Comparison of ENCODE assay signal across 20 cellular contexts in the genomic region with DNA sequence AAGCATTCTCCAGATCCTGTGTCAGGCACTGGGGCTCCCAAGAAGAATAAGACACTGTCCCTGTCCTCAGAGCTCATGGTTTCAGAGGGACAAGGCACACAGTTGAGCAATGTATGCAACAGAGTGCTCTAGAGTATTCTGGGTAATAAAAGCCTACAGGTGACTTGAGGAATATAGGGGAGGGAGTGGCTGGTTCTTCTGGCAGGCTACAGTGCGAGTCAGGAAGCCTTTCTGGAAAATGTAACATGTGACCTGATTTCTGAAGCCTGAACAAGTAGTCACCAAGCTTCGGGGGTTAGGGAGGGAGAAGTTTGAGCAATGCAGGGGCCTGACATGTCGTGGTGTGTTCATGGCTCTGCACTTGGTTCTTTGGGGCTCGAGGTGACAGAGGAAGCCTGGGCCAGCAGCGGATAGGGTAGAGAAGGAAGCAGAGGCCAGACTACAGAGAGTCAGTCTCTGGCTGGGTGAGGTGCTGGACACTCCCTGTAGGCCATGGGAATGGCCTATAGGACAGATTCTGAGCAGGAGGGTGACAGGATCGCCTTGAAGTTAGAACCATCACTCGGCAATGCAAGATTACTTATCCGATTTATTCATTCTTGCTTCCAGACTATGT. TPM values are rescaled to one million over a fixed set of nuclear protein-coding genes. Genes with fewer than 3 reads are reported as not detected.
DNase-seq lines count a peak whose midpoint lies in the region; ATAC-seq, FAIRE-seq and TF ChIP-seq lines count a peak whose summit lies in the region.
"Had no signal": no experiment of that assay in that cellular context is flagged by ENCODE, and none has a peak within 500 bp of the region (broad histone marks: within the 10 kb centered on the region; RNA-seq: fewer than 3 reads in every experiment).

No MANE protein-coding gene starts in this region.

- H4K20me1 ChIP-seq in IMR-90 (ENCODE audit: insufficient read depth, low read length), result no peaks in the 10 kb centered on the region

- H3K9me3 ChIP-seq in IMR-90 (ENCODE audit: control insufficient read depth, insufficient read depth, low read length), result no peaks in the 10 kb centered on the region
- H3K9me3 ChIP-seq in ascending aorta, result no peaks in the 10 kb centered on the region

- no peaks in the 10 kb centered on the region for H3K79me1 ChIP-seq in IMR-90 (ENCODE audit: low read depth in 1 of 2, low read length in 2 of 2)

- H3K4me2 ChIP-seq in IMR-90 (ENCODE audit: low read depth, low read length), result no peak overlapping the region

- POLR2A ChIA-PET in IMR-90 (lab: Charles Lee; ENCODE audit: unreplicated experiment), result no interaction called here

- CTCF ChIA-PET in IMR-90 (lab: Yijun Ruan, JAX), result no interaction called here

- in situ Hi-C loops in IMR-90 (cut with MboI; ENCODE audit: low sequenced_read_pairs), result no loop called here

- H3K27me3 ChIP-seq in IMR-90 (ENCODE audit: control insufficient read depth, insufficient read depth, low read length) (peaks cover 12% of the 10 kb centered on the region), bronchial epithelial cell (ENCODE audit: control insufficient read depth, insufficient read depth, low read length) (peaks cover 2% of the 10 kb centered on the region), ascending aorta (no peaks in the 10 kb centered on the region)

- H2AFZ ChIP-seq in IMR-90 (replicated peaks; ENCODE audit: low read length, poor library complexity), result no peak overlapping the region

- no peak overlapping the region for H2BK20ac ChIP-seq in IMR-90 (ENCODE audit: low read depth, low read length)

- no peak overlapping the region for H2BK15ac ChIP-seq in IMR-90 (ENCODE audit: low read depth, low read length)

- H3K14ac ChIP-seq in IMR-90 (replicated peaks; ENCODE audit: low read depth, low read length), result no peak overlapping the region

- DNase-seq in IMR-90, result peak; percentile 17
- DNase-seq in bronchial epithelial cell (ENCODE audit: low read depth), result peak; percentile 66
- peak; percentile 30 for DNase-seq in kidney tubule cell (ENCODE audit: low spot score)
- peak; percentile 41 for DNase-seq in stromal cell of bone marrow (ENCODE audit: low read depth)
- DNase-seq in cortex of kidney (lab: John Stamatoyannopoulos, UW), result no peak
- DNase-seq in ascending aorta (ENCODE audit: low spot score in 2 of 2), result no peak
- DNase-seq: ACHN; CD4-positive, CD25-positive, alpha-beta regulatory T cell; DMS79; HFFc6; KBM-7; NCI-H1105 treated with DMSO at 0.1 percent for 48 hours; NCI-H187; NCI-H446 treated with DMSO at 0.1 percent for 48 hours; NCI-H748 treated with DMSO at 0.1 percent for 48 hours; SHP77 treated with DMSO at 0.1 percent for 48 hours had no signal

- no peak overlapping the region for H2AK5ac ChIP-seq in IMR-90 (ENCODE audit: low read depth, low read length)

- no peak overlapping the region for H3K18ac ChIP-seq in IMR-90 (ENCODE audit: low read depth, low read length)

- no peaks in the 10 kb centered on the region for H3K9me1 ChIP-seq in IMR-90 (ENCODE audit: insufficient read depth, low read length)

- TF ChIP-seq CTCF in IMR-90 (conservative IDR thresholded peaks at IDR 0.05; ENCODE audit: low read depth, low read length) (no peak), bronchial epithelial cell (IDR thresholded peaks at IDR 0.05; ENCODE audit: insufficient read depth, low read length, severe bottlenecking) (no peak), ascending aorta (IDR thresholded peaks at IDR 0.05) (no peak)

- dilution Hi-C loops in IMR-90 (cut with HindIII; ENCODE audit: low sequenced_read_pairs, unreplicated experiment), result no loop called here

- no peak overlapping the region for H4K8ac ChIP-seq in IMR-90 (ENCODE audit: low read depth in 2 of 2, low read length in 2 of 2)

- intact Hi-C loops in IMR-90 (cut with micrococcal nuclease) (no loop called here), ascending aorta (cut with DNase I) (no loop called here)

- no peak overlapping the region for H4K91ac ChIP-seq in IMR-90 (ENCODE audit: insufficient read depth, low read depth, low read length)

- H3K23ac ChIP-seq in IMR-90 (ENCODE audit: low read depth, low read length), result no peak overlapping the region

- no peak for TF ChIP-seq RAD21 in IMR-90 (IDR thresholded peaks at IDR 0.05; ENCODE audit: low read length)

- no peak for FAIRE-seq in bronchial epithelial cell (lab: Jason Lieb, UNC)
- FAIRE-seq: G401.6, GM12891 had no signal

- H3K27ac ChIP-seq in IMR-90 (ENCODE audit: insufficient read depth, low read length) (no peak overlapping the region), ascending aorta (no peak overlapping the region)

- H3K4me1 ChIP-seq in IMR-90 (ENCODE audit: control insufficient read depth, insufficient read depth, low read length) (no peaks in the 10 kb centered on the region), ascending aorta (no peaks in the 10 kb centered on the region)

- no TSS peak for BruUV-seq in IMR-90 (replicated peaks; lab: Mats Ljungman, UMichigan)

- no peak overlapping the region for H3K9ac ChIP-seq in IMR-90 (ENCODE audit: low read depth, low read length)

- H3K36me3 ChIP-seq in IMR-90 (ENCODE audit: control insufficient read depth, insufficient read depth, low read length) (no peaks in the 10 kb centered on the region), bronchial epithelial cell (ENCODE audit: control insufficient read depth, insufficient read depth, low read length) (no peaks in the 10 kb centered on the region), ascending aorta (no peaks in the 10 kb centered on the region)

- H3K4me3 ChIP-seq in IMR-90 (ENCODE audit: insufficient read depth, low read depth, low read length) (no peak overlapping the region), bronchial epithelial cell (ENCODE audit: low read depth, low read length) (no peak overlapping the region), ascending aorta (no peak overlapping the region)

- WGBS in IMR-90 (ENCODE audit: extremely low coverage in 2 of 2, insufficient read length in 1 of 2), 2 experiments, result 64% methylated on average over 3 of the region's 8 CpGs; no CpG with 5 or more reads in 1 of the 2 experiments

- ATAC-seq in IMR-90 (ENCODE audit: low read depth), result no peak
- no peak for ATAC-seq in HG02642 (IDR thresholded peaks at IDR 0.05; ENCODE audit: poor library complexity, unreplicated experiment)
- ATAC-seq: Panc1 had no signal

- H2AK9ac ChIP-seq in IMR-90 (replicated peaks; ENCODE audit: low read depth, low read length, poor library complexity), result no peak overlapping the region

- no peak overlapping the region for H4K5ac ChIP-seq in IMR-90 (ENCODE audit: low read depth, low read length)

- no peak overlapping the region for H2BK5ac ChIP-seq in IMR-90 (ENCODE audit: low read depth, low read length, poor library complexity, severe bottlenecking)

- no peak overlapping the region for H3K4ac ChIP-seq in IMR-90 (ENCODE audit: low read depth, low read length)

- H3K56ac ChIP-seq in IMR-90 (ENCODE audit: extremely low read depth, insufficient read depth, low read length), result no peak overlapping the region

- no peak overlapping the region for H2BK120ac ChIP-seq in IMR-90 (ENCODE audit: low read depth, low read length)

- no peak for TF ChIP-seq POLR2A in IMR-90 (IDR thresholded peaks at IDR 0.05; ENCODE audit: low read depth, low read length)

TF ChIP-seq in IMR-90, 13 proteins besides CTCF, POLR2A, EP300 and RAD21:
- TF ChIP-seq ELK1 (IDR thresholded peaks at IDR 0.05; ENCODE audit: borderline replicate concordance, low read depth, low read length) (no peak), MAFK (IDR thresholded peaks at IDR 0.05; ENCODE audit: low read depth, low read length) (no peak)

RNA-seq across cellular contexts. Expression of gene LRRC75A, which starts 16.0 kb away (rescaled TPM):
- total RNA-seq in IMR-90 (2012; rRNA removed) (0.56 and 0.72 TPM in 2 replicates), bronchial epithelial cell (0.13 TPM in 1 of 2 replicates, not detected in the other), ascending aorta (1.2 TPM)
- 0.89 and 1.0 TPM in 2 replicates for polyA plus RNA-seq in IMR-90 (2012; rRNA removed)
- polyA plus RNA-seq in IMR-90 (2012; cell fraction: cytosol; rRNA removed), result 0.05 and 1.0 TPM in 2 replicates
- 2.2 and 3.2 TPM in 2 replicates for polyA plus RNA-seq in IMR-90 (2012; cell fraction: nucleus; rRNA removed; ENCODE audit: low replicate concordance)

Comparison
In these comparisons a context has a peak if more than half of its experiments do, and no peak if none do; other contexts are left out.
1. DNase-seq: peak in IMR-90 (single experiment), bronchial epithelial cell (single experiment), kidney tubule cell (single experiment) and stromal cell of bone marrow (single experiment); none in cortex of kidney (single experiment) and ascending aorta (0 of 2).